In genomic region chr10:31583358-31583757, GRCh38 we compare ENCODE assay signal across 19 cellular contexts.
DNase-seq lines count a peak whose midpoint lies in the region; ATAC-seq, FAIRE-seq and TF ChIP-seq lines count a peak whose summit lies in the region.
"Had no signal": no experiment of that assay in that cellular context is flagged by ENCODE, and none has a peak within 500 bp of the region (broad histone marks: within the 10 kb centered on the region; RNA-seq: fewer than 3 reads in every experiment).

No MANE protein-coding gene starts in this region.

- H3K4me1 ChIP-seq in left ventricle myocardium inferior = peaks cover 44% of the 10 kb centered on the region
- peaks cover 44 to 55% of the 10 kb centered on the region in 2 experiments for H3K4me1 ChIP-seq in neutrophil (ENCODE audit: control insufficient read depth in 1 of 2, insufficient read depth in 1 of 2, low read depth in 1 of 2, low read length in 1 of 2)
- H3K4me1 ChIP-seq in CD8-positive, alpha-beta memory T cell (ENCODE audit: insufficient read depth, low read length) = no peaks in the 10 kb centered on the region

- peaks cover 3% of the 10 kb centered on the region for H3K9me3 Mint-ChIP-seq in activated CD4-positive, alpha-beta T cell treated with anti-CD3 and anti-CD28 coated beads, Interleukin-2, amount 10 ng/mL, durations not matched to agents 24 days and 14 days
- H3K9me3 Mint-ChIP-seq in CD8-positive, alpha-beta memory T cell = peaks cover 0 to 4% (median 0%) of the 10 kb centered on the region in 5 donors
- H3K9me3 Mint-ChIP-seq: activated naive CD4-positive, alpha-beta T cell treated with anti-CD3 and anti-CD28 coated beads, Interleukin-2, amount 50 U/mL, for 24 hours; activated T-cell treated with anti-CD3 and anti-CD28 coated beads, Interleukin-2, amount 50 U/mL, for 72 hours; stimulated activated memory B cell treated with anti-CD40 and anti-IgM and Interleukin-4, amounts not matched to agents 10 μg/mL and 1 μg/mL and 100 μg/mL, for 72 hours had no signal

- H3K27me3 Mint-ChIP-seq in activated CD4-positive, alpha-beta T cell treated with anti-CD3 and anti-CD28 coated beads, Interleukin-2, amount 10 ng/mL, durations not matched to agents 24 days and 14 days = no peaks in the 10 kb centered on the region
- H3K27me3 Mint-ChIP-seq in CD8-positive, alpha-beta memory T cell = peaks cover 16 to 38% of the 10 kb centered on the region in 2 donors

- intact Hi-C loops in activated CD4-positive, alpha-beta T cell treated with anti-CD3 and anti-CD28 coated beads, Interleukin-2, amount 10 ng/mL, durations not matched to agents 24 days and 14 days (cut with micrococcal nuclease) = no loop called here
- intact Hi-C loops in left ventricle myocardium inferior (cut with micrococcal nuclease) = no loop called here

- H3K27me3 ChIP-seq in left ventricle myocardium inferior (ENCODE audit: low read depth) = no peaks in the 10 kb centered on the region
- H3K27me3 ChIP-seq in neutrophil = no peaks in the 10 kb centered on the region
- no peaks in the 10 kb centered on the region for H3K27me3 ChIP-seq in CD8-positive, alpha-beta memory T cell (ENCODE audit: insufficient read depth, low read length, poor library complexity, severe bottlenecking)
- H3K27me3 ChIP-seq: tibial artery had no signal

- ATAC-seq in HG02885 (IDR thresholded peaks at IDR 0.05; ENCODE audit: poor library complexity, unreplicated experiment) = no peak
- no peak for ATAC-seq in HG02642 (IDR thresholded peaks at IDR 0.05; ENCODE audit: poor library complexity, unreplicated experiment)
- ATAC-seq: activated T-cell treated with anti-CD3 and anti-CD28 coated beads, Interleukin-2, amount 50 U/mL, for 72 hours; stimulated activated memory B cell treated with anti-CD40 and anti-IgM and Interleukin-4, amounts not matched to agents 10 μg/mL and 1 μg/mL and 100 μg/mL, for 72 hours had no signal

- H3K4me1 Mint-ChIP-seq in activated CD4-positive, alpha-beta T cell treated with anti-CD3 and anti-CD28 coated beads, Interleukin-2, amount 10 ng/mL, durations not matched to agents 24 days and 14 days = peaks cover 12% of the 10 kb centered on the region
- H3K4me1 Mint-ChIP-seq in CD8-positive, alpha-beta memory T cell = peaks cover 5 to 8% (median 8%) of the 10 kb centered on the region in 3 donors

- H3K36me3 Mint-ChIP-seq in activated CD4-positive, alpha-beta T cell treated with anti-CD3 and anti-CD28 coated beads, Interleukin-2, amount 10 ng/mL, durations not matched to agents 24 days and 14 days (ENCODE audit: low read depth) = no peaks in the 10 kb centered on the region
- H3K36me3 Mint-ChIP-seq in CD8-positive, alpha-beta memory T cell = peaks cover 0 to 1% (median 0%) of the 10 kb centered on the region in 3 donors
- H3K36me3 Mint-ChIP-seq: activated naive CD4-positive, alpha-beta T cell treated with anti-CD3 and anti-CD28 coated beads, Interleukin-2, amount 50 U/mL, for 24 hours; stimulated activated memory B cell treated with anti-CD40 and anti-IgM and Interleukin-4, amounts not matched to agents 10 μg/mL and 1 μg/mL and 100 μg/mL, for 72 hours had no signal

- peak overlapping the region; percentile 70 for H3K27ac ChIP-seq in left ventricle myocardium inferior (replicated peaks)
- peak overlapping the region; percentile 92 for H3K27ac ChIP-seq in neutrophil
- no peak overlapping the region for H3K27ac ChIP-seq in CD8-positive, alpha-beta memory T cell (ENCODE audit: low read depth, low read length)
- H3K27ac ChIP-seq: 22Rv1, WERI-Rb-1 had no signal

- H3K4me3 Mint-ChIP-seq in activated CD4-positive, alpha-beta T cell treated with anti-CD3 and anti-CD28 coated beads, Interleukin-2, amount 10 ng/mL, durations not matched to agents 24 days and 14 days = no peak overlapping the region
- no peak overlapping the region for H3K4me3 Mint-ChIP-seq in CD8-positive, alpha-beta memory T cell
- H3K4me3 Mint-ChIP-seq: activated naive CD4-positive, alpha-beta T cell treated with anti-CD3 and anti-CD28 coated beads, Interleukin-2, amount 50 U/mL, for 24 hours; activated T-cell treated with anti-CD3 and anti-CD28 coated beads, Interleukin-2, amount 50 U/mL, for 72 hours; stimulated activated memory B cell treated with anti-CD40 and anti-IgM and Interleukin-4, amounts not matched to agents 10 μg/mL and 1 μg/mL and 100 μg/mL, for 72 hours had no signal

- H3K27ac Mint-ChIP-seq in activated CD4-positive, alpha-beta T cell treated with anti-CD3 and anti-CD28 coated beads, Interleukin-2, amount 10 ng/mL, durations not matched to agents 24 days and 14 days = no peak overlapping the region
- no peak overlapping the region for H3K27ac Mint-ChIP-seq in CD8-positive, alpha-beta memory T cell
- H3K27ac Mint-ChIP-seq: activated naive CD4-positive, alpha-beta T cell treated with anti-CD3 and anti-CD28 coated beads, Interleukin-2, amount 50 U/mL, for 24 hours; activated T-cell treated with anti-CD3 and anti-CD28 coated beads, Interleukin-2, amount 50 U/mL, for 72 hours; stimulated activated memory B cell treated with anti-CD40 and anti-IgM and Interleukin-4, amounts not matched to agents 10 μg/mL and 1 μg/mL and 100 μg/mL, for 72 hours had no signal

- peak; percentile 28 for DNase-seq in activated CD4-positive, alpha-beta T cell treated with anti-CD3 and anti-CD28 coated beads, Interleukin-2, amount 10 ng/mL, durations not matched to agents 24 days and 14 days
- DNase-seq in activated CD4-positive, alpha-beta T cell treated with anti-CD3 and anti-CD28 coated beads for 4 hours = no peak
- no peak for DNase-seq in left ventricle myocardium inferior
- DNase-seq in CD8-positive, alpha-beta memory T cell = no peak
- no peak for DNase-seq in RCC 7860 (ENCODE audit: low spot score)
- DNase-seq: activated T-cell treated with anti-CD3 and anti-CD28 coated beads, Interleukin-2, amount 50 U/mL, for 72 hours; kidney; NCI-H1436 treated with DMSO at 0.1 percent for 48 hours; NCI-H2171 treated with DMSO at 0.1 percent for 48 hours; retina; tibial artery; WERI-Rb-1 had no signal

- POLR2A ChIA-PET in CD8-positive, alpha-beta memory T cell (lab: Charles Lee) = no interaction called here

- no peaks in the 10 kb centered on the region for H3K36me3 ChIP-seq in left ventricle myocardium inferior
- H3K36me3 ChIP-seq in neutrophil = no peaks in the 10 kb centered on the region
- no peaks in the 10 kb centered on the region for H3K36me3 ChIP-seq in CD8-positive, alpha-beta memory T cell (ENCODE audit: insufficient read depth, low read length)
- H3K36me3 ChIP-seq: tibial artery, WERI-Rb-1 had no signal

- TF ChIP-seq CTCF in left ventricle myocardium inferior (IDR thresholded peaks at IDR 0.05; ENCODE audit: borderline replicate concordance) = no peak
- no peak for TF ChIP-seq CTCF in neutrophil (IDR thresholded peaks at IDR 0.05)

- no peak for FAIRE-seq in RCC 7860 (lab: Jason Lieb, UNC)
- FAIRE-seq: H54, kidney had no signal

- CTCF ChIA-PET in CD8-positive, alpha-beta memory T cell (lab: Charles Lee) = interaction anchor here (1.2 kb wide), 1 partner anchor 11 kb away, joined by 3 read pairs; no protein-coding TSS in a partner anchor

- H3K9me3 ChIP-seq in left ventricle myocardium inferior (replicated peaks) (peaks cover 7% of the 10 kb centered on the region), neutrophil (no peaks in the 10 kb centered on the region)
- no peaks in the 10 kb centered on the region for H3K9me3 ChIP-seq in CD8-positive, alpha-beta memory T cell (ENCODE audit: low read length)
- H3K9me3 ChIP-seq: tibial artery had no signal

- H3K4me3 ChIP-seq in left ventricle myocardium inferior = no peak overlapping the region
- H3K4me3 ChIP-seq in neutrophil (ENCODE audit: low read depth in 1 of 2, low read length in 1 of 2) = peak overlapping the region in 1 of 2 experiments; percentile 42
- H3K4me3 ChIP-seq in CD8-positive, alpha-beta memory T cell (ENCODE audit: low read length) = no peak overlapping the region
- H3K4me3 ChIP-seq: tibial artery had no signal
